ENCODE assay signal across 8 cellular contexts in the genomic region with DNA sequence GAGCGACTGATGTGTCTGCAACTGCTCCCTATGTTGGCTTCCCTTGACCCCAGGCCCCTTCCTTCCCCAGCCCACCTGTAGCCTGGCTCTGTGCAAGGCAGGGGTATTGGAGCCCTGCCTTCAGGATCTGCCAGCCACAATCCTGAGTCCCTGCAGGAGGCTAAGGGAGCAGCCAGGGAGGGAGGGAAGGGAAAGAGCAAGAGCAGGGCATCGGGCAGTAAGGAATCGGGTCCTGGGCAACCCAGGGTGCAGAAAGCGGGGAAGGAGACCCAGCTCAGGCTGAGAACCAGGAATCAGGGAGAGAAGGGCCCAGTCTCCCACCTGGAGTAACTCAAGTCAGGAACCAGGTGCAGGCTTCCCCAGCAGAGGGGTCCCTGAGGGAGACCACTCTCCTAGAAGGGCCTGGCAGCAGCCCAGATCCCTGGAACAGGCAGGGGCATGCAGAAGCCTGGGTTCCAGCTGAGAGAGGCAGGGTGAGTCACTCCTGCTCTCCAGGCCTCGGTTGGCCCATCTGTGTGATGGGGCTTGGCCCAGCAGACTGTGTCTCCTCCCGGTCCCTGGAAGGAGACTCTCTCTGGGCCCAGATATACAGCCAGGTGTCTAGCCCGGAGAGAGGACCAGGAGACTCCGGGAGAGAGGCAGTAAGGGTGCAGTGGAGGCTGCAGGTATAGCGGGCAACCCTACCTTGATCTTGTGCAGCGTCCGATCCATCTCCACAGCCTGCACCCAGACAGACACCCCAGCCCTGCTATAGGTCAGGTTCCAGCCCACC. TPM values are rescaled to one million over a fixed set of nuclear protein-coding genes. Genes with fewer than 3 reads are reported as not detected.
DNase-seq lines count a peak whose midpoint lies in the region; ATAC-seq and TF ChIP-seq lines count a peak whose summit lies in the region.

No MANE protein-coding gene starts in this region.

- H3K27me3 ChIP-seq in HUES64 (ENCODE audit: insufficient read depth, low read length) (peaks cover 11% of the 10 kb centered on the region), BE2C (no peaks in the 10 kb centered on the region)

- H3K9me3 ChIP-seq in HUES64 (ENCODE audit: insufficient read depth, low read depth, low read length), result no peaks in the 10 kb centered on the region
- H3K9me3 ChIP-seq in BE2C, result no peaks in the 10 kb centered on the region

- H3K4me3 Mint-ChIP-seq in naive B cell, result peak overlapping the region; percentile 49 to 91 (median 83)

- H3K4me3 ChIP-seq in AG04449 (ENCODE audit: low read depth, low read length) (peak overlapping the region; percentile 53), HUES64 (ENCODE audit: low read length) (peak overlapping the region; percentile 50), coronary artery (peak overlapping the region; percentile 94), BE2C (ENCODE audit: low read depth, low read length) (no peak overlapping the region)

- POLR2A ChIA-PET in AG04449 (lab: Yijun Ruan, JAX), result no interaction called here

- TF ChIP-seq CTCF in AG04449 (IDR thresholded peaks at IDR 0.05; ENCODE audit: insufficient read depth, low read length, missing control alignments), result no peak
- TF ChIP-seq CTCF in coronary artery (IDR thresholded peaks at IDR 0.05), result no peak
- TF ChIP-seq CTCF in BE2C (IDR thresholded peaks at IDR 0.05; ENCODE audit: low read depth, low read length), result no peak

- no peaks in the 10 kb centered on the region for H3K36me3 Mint-ChIP-seq in naive B cell

- no peaks in the 10 kb centered on the region for H3K27me3 Mint-ChIP-seq in naive B cell

- WGBS in HUES64, result 79% methylated on average over 11 of the region's 11 CpGs

- CTCF ChIA-PET in AG04449 (lab: Yijun Ruan, JAX), result interaction anchor here (1.1 to 2.5 kb wide), 4 partner anchors 7 to 33 kb away, joined by 4 to 10 read pairs (median 6); no protein-coding TSS in a partner anchor

- H3K9me3 Mint-ChIP-seq in naive B cell, result no peaks in the 10 kb centered on the region

- H3K9ac ChIP-seq in HUES64 (ENCODE audit: low read depth, low read length), result no peak overlapping the region

- H3K27ac Mint-ChIP-seq in naive B cell, result peak overlapping the region in 2 of 6 donors; percentile 31 to 57

- peaks cover 24 to 77% (median 51%) of the 10 kb centered on the region in 3 donors for H3K4me1 Mint-ChIP-seq in naive B cell

- H3K4me1 ChIP-seq in HUES64 (ENCODE audit: insufficient read depth, low read length), result peaks cover 2% of the 10 kb centered on the region; the same call in 1 of the 2 replicates
- H3K4me1 ChIP-seq in BE2C, result peaks cover 17% of the 10 kb centered on the region

- no peaks in the 10 kb centered on the region for H3K36me3 ChIP-seq in HUES64 (ENCODE audit: insufficient read depth, low read length)
- H3K36me3 ChIP-seq in BE2C, result no peaks in the 10 kb centered on the region

- no peak for ATAC-seq in naive B cell (ENCODE audit: low read depth in 2 of 2)

- no peak overlapping the region for H3K27ac ChIP-seq in HUES64 (ENCODE audit: low read depth, low read length)
- H3K27ac ChIP-seq in coronary artery, result peak overlapping the region in 1 of 2 donors; percentile 53

- no peak for DNase-seq in AG04449 (ENCODE audit: low read depth, low spot score)
- no peak for DNase-seq in coronary artery (ENCODE audit: low spot score)
- no peak for DNase-seq in naive B cell
- DNase-seq in NCI-H1105 (lab: John Stamatoyannopoulos, UW), result no peak
- no peak for DNase-seq in BE2C
- DNase-seq in NCI-H1930 (lab: John Stamatoyannopoulos, UW), result no peak
- DNase-seq in NCI-H2227 (lab: John Stamatoyannopoulos, UW; ENCODE audit: unreplicated experiment), result no peak

RNA-seq across cellular contexts. Expression of a gene that starts 13.4 kb away (rescaled TPM):
- 12.6 TPM for polyA plus RNA-seq in HUES64 (2013, experiment 1 of 2)
- polyA plus RNA-seq in HUES64 (2013, experiment 2 of 2), result 23.7 TPM
- 10 to 100 TPM; 24.3 to 39.2 (median 30.7) TPM for polyA plus RNA-seq in naive B cell (ENCODE audit: low read depth in 6 of 6)
- 71.9 TPM for polyA plus RNA-seq in BE2C (2012; ENCODE audit: insufficient read depth, insufficient read length, low read depth)

RNA-seq across cellular contexts. Expression of a gene that starts 28.3 kb away (rescaled TPM):
- 34.0 TPM for polyA plus RNA-seq in HUES64 (2013, experiment 1 of 2)
- 31.4 TPM for polyA plus RNA-seq in HUES64 (2013, experiment 2 of 2)
- 10 to 100 TPM in 5 of 6 donors, 1 to 10 TPM in 1; 3.3 to 30.2 (median 14.0) TPM for polyA plus RNA-seq in naive B cell (ENCODE audit: low read depth in 6 of 6)
- polyA plus RNA-seq in BE2C (2012; ENCODE audit: insufficient read depth, insufficient read length, low read depth), result 43.3 TPM

RNA-seq across cellular contexts. Expression of a gene that starts 33.7 kb away (rescaled TPM):
- polyA plus RNA-seq in HUES64 (2013, experiment 1 of 2), result 8.3 TPM
- 9.8 TPM for polyA plus RNA-seq in HUES64 (2013, experiment 2 of 2)
- 10 to 100 TPM; 19.1 to 35.5 (median 21.3) TPM for polyA plus RNA-seq in naive B cell (ENCODE audit: low read depth in 6 of 6)
- 11.1 TPM for polyA plus RNA-seq in BE2C (2012; ENCODE audit: insufficient read depth, insufficient read length, low read depth)
